11 cellular contexts compared by ENCODE assay signal in genomic region chr18:24189007-24189528, GRCh38. TPM values are rescaled to one million over a fixed set of nuclear protein-coding genes. Genes with fewer than 3 reads are reported as not detected.
DNase-seq lines count a peak whose midpoint lies in the region; ATAC-seq, FAIRE-seq and TF ChIP-seq lines count a peak whose summit lies in the region.
"Had no signal": no experiment of that assay in that cellular context is flagged by ENCODE, and none has a peak within 500 bp of the region (broad histone marks: within the 10 kb centered on the region; RNA-seq: fewer than 3 reads in every experiment).

No MANE protein-coding gene starts in this region.

- TF ChIP-seq RAD21 in HepG2 (CRISPR knock-in tag; IDR thresholded peaks at IDR 0.05): no peak

- in situ Hi-C loops in HepG2 (cut with HindIII; ENCODE audit: extremely low pct_ligation_motif_present, low pct_unique_long_range_greater_than_20kb): no loop called here

- H3K27me3 ChIP-seq in HepG2 (ENCODE audit: control insufficient read depth in 1 of 2, insufficient read depth in 2 of 2, low read length in 2 of 2): no peaks in the 10 kb centered on the region; a peak in 1 of 5 replicates
- H3K27me3 ChIP-seq: stomach had no signal

- intact Hi-C loops in HepG2 (cut with micrococcal nuclease; ENCODE audit: unreplicated experiment): no loop called here

- WGBS in HepG2 (ENCODE audit: low lambda C conversion rate): 0% methylated on average over 1 of the region's 6 CpGs

- no peak for TF ChIP-seq CTCF in HepG2 (CRISPR knock-in tag; IDR thresholded peaks at IDR 0.05)

- ATAC-seq in GM18517 (IDR thresholded peaks at IDR 0.05; ENCODE audit: unreplicated experiment) (peak; percentile 78), GM21717 (IDR thresholded peaks at IDR 0.05; ENCODE audit: unreplicated experiment) (peak; percentile 84), HG03457 (IDR thresholded peaks at IDR 0.05; ENCODE audit: unreplicated experiment) (peak; percentile 66), HepG2 (no peak)

- DNase-seq in HepG2 (ENCODE audit: low spot score) (no peak), HT-29 (ENCODE audit: low spot score) (no peak), T-helper 9 cell (no peak), NCI-H446 (lab: John Stamatoyannopoulos, UW) (no peak)
- no peak for DNase-seq in activated CD4-positive, alpha-beta T cell treated with anti-CD3 and anti-CD28 coated beads for 1 hour
- DNase-seq: Calu3, stomach had no signal

- H3K36me3 ChIP-seq in HepG2 (replicated peaks in 1 of 2; ENCODE audit: control insufficient read depth in 1 of 2, insufficient read depth in 2 of 2, low read length in 2 of 2): no peaks in the 10 kb centered on the region

- TF ChIP-seq POLR2A in HepG2 (IDR thresholded peaks at IDR 0.05; ENCODE audit: insufficient read depth in 1 of 2, low read depth in 2 of 2, low read length in 2 of 2): no peak

- no peak overlapping the region for H3K4me3 ChIP-seq in HepG2 (replicated peaks in 1 of 3; ENCODE audit: insufficient read depth in 1 of 3, low read depth in 2 of 3, low read length in 3 of 3)
- H3K4me3 ChIP-seq: stomach had no signal

- no peaks in the 10 kb centered on the region for H4K20me1 ChIP-seq in HepG2 (ENCODE audit: insufficient read depth, low read length)

- no peaks in the 10 kb centered on the region for H3K9me3 ChIP-seq in HepG2 (ENCODE audit: low read length)
- H3K9me3 ChIP-seq: stomach had no signal

- H3K79me2 ChIP-seq in HepG2 (ENCODE audit: insufficient read depth, low read length): no peaks in the 10 kb centered on the region

- POLR2A ChIA-PET in HepG2 (lab: Yijun Ruan, JAX): no interaction called here

- TF ChIP-seq EP300 in HepG2 (IDR thresholded peaks at IDR 0.05; ENCODE audit: low read depth in 2 of 2, low read length in 2 of 2): no peak
- TF ChIP-seq EP300 in HepG2 (CRISPR knock-in tag; IDR thresholded peaks at IDR 0.05; ENCODE audit: borderline replicate concordance): no peak

- no peak overlapping the region for H2AFZ ChIP-seq in HepG2 (ENCODE audit: low read length)

- no TSS peak for BruUV-seq in HepG2 (replicated peaks; lab: Mats Ljungman, UMichigan)

- no peak overlapping the region for H3K27ac ChIP-seq in HepG2 (ENCODE audit: extremely low read length, insufficient read depth, low read length)
- H3K27ac ChIP-seq: HL-60 had no signal

- CTCF ChIA-PET in HepG2 (lab: Yijun Ruan, JAX; ENCODE audit: low intra/inter-chr PET ratio, low total read pairs): no interaction called here

- H3K4me2 ChIP-seq in HepG2 (ENCODE audit: low read depth, low read length): no peak overlapping the region

- H3K4me1 ChIP-seq in HepG2 (ENCODE audit: insufficient read depth, low read length): no peaks in the 10 kb centered on the region

- no peak for FAIRE-seq in HepG2 (lab: Jason Lieb, UNC)

- H3K9ac ChIP-seq in HepG2 (ENCODE audit: insufficient read depth, low read depth, low read length): no peak overlapping the region

TF ChIP-seq in HepG2, 621 proteins besides CTCF, POLR2A, EP300 and RAD21:
- no peak for TF ChIP-seq ZNF589 (CRISPR knock-in tag; conservative IDR thresholded peaks at IDR 0.05)
- peak; percentile 55; the same call in 1 of the 2 replicates for TF ChIP-seq RFX5 (IDR thresholded peaks at IDR 0.05; ENCODE audit: low read depth, low read length)
- no peak for TF ChIP-seq UBTF (CRISPR knock-in tag; IDR thresholded peaks at IDR 0.05)
TF ChIP-seq in HepG2: peak in this region for 1.

RNA-seq across cellular contexts. Expression of gene CABYR, which starts 50.2 kb away (rescaled TPM):
- 0.38 and 0.71 TPM in 2 replicates for total RNA-seq in HepG2 (2016; rRNA removed; fragmentation: Illumina TruSeq; extraction: Trizol)
- 0.53 TPM in 1 of 2 replicates, not detected in the other for total RNA-seq in HepG2 (2016; cell fraction: cytosol; rRNA removed; fragmentation: Illumina TruSeq; extraction: Trizol; ENCODE audit: low read depth)
- 0.37 and 0.48 TPM in 2 replicates for total RNA-seq in HepG2 (2016; cell fraction: insoluble cytoplasmic fraction; rRNA removed; fragmentation: Illumina TruSeq; extraction: Trizol)
- 0.34 and 0.52 TPM in 2 replicates for total RNA-seq in HepG2 (2016; cell fraction: membrane; rRNA removed; fragmentation: Illumina TruSeq; extraction: Trizol)
- total RNA-seq in HepG2 (2016; cell fraction: nucleus; rRNA removed; fragmentation: Illumina TruSeq; extraction: Trizol): 0.38 and 1.4 TPM in 2 replicates
- 0.78 and 0.88 TPM in 2 replicates for polyA plus RNA-seq in HepG2 (2011; rRNA removed)
- 0.40 and 0.46 TPM in 2 replicates for polyA plus RNA-seq in HepG2 (2011; cell fraction: cytosol; rRNA removed)
- 0.96 and 1.2 TPM in 2 replicates for polyA plus RNA-seq in HepG2 (2011; cell fraction: nucleus; rRNA removed)
- polyA plus RNA-seq in HepG2 (2012): 0.42 and 0.49 TPM in 2 replicates
- polyA plus RNA-seq in HepG2 (2016; cell fraction: cytosol; fragmentation: Illumina TruSeq; extraction: Trizol; ENCODE audit: low read depth): 0.16 and 0.26 TPM in 2 replicates
- 0.57 and 0.64 TPM in 2 replicates for polyA plus RNA-seq in HepG2 (2016; cell fraction: insoluble cytoplasmic fraction; fragmentation: Illumina TruSeq; extraction: Trizol; ENCODE audit: low read depth)
- 0.26 TPM in 1 of 2 replicates, not detected in the other for polyA plus RNA-seq in HepG2 (2016; cell fraction: membrane; fragmentation: Illumina TruSeq; extraction: Trizol; ENCODE audit: low read depth)
- polyA plus RNA-seq in HepG2 (2016; cell fraction: nucleus; fragmentation: Illumina TruSeq; extraction: Trizol; ENCODE audit: insufficient read depth, low read depth): 1.1 and 2.6 TPM in 2 replicates
- polyA minus RNA-seq in HepG2 (2011; rRNA and poly(A)+ RNA removed; ENCODE audit: low replicate concordance): 3.9 TPM in 1 of 2 replicates, not detected in the other
- not detected in 2 replicates for polyA minus RNA-seq in HepG2 (2011; cell fraction: cytosol; rRNA and poly(A)+ RNA removed)
- polyA minus RNA-seq in HepG2 (2011; cell fraction: nucleus; rRNA and poly(A)+ RNA removed): 1.0 and 1.5 TPM in 2 replicates
- 0.36 and 0.91 TPM in 2 replicates for total RNA-seq in HT-29 (2014; rRNA removed; shearing (Covaris generic))
